1 cellular context compared by ENCODE assay signal in genomic region chr15:39302936-39303335, GRCh38.
TF ChIP-seq lines count a peak whose summit lies in the region.

No MANE protein-coding gene starts in this region.

TF ChIP-seq in K562, 482 proteins besides CTCF, POLR2A, EP300 and RAD21 (continued from another document):
- TF ChIP-seq, protein P1, sequence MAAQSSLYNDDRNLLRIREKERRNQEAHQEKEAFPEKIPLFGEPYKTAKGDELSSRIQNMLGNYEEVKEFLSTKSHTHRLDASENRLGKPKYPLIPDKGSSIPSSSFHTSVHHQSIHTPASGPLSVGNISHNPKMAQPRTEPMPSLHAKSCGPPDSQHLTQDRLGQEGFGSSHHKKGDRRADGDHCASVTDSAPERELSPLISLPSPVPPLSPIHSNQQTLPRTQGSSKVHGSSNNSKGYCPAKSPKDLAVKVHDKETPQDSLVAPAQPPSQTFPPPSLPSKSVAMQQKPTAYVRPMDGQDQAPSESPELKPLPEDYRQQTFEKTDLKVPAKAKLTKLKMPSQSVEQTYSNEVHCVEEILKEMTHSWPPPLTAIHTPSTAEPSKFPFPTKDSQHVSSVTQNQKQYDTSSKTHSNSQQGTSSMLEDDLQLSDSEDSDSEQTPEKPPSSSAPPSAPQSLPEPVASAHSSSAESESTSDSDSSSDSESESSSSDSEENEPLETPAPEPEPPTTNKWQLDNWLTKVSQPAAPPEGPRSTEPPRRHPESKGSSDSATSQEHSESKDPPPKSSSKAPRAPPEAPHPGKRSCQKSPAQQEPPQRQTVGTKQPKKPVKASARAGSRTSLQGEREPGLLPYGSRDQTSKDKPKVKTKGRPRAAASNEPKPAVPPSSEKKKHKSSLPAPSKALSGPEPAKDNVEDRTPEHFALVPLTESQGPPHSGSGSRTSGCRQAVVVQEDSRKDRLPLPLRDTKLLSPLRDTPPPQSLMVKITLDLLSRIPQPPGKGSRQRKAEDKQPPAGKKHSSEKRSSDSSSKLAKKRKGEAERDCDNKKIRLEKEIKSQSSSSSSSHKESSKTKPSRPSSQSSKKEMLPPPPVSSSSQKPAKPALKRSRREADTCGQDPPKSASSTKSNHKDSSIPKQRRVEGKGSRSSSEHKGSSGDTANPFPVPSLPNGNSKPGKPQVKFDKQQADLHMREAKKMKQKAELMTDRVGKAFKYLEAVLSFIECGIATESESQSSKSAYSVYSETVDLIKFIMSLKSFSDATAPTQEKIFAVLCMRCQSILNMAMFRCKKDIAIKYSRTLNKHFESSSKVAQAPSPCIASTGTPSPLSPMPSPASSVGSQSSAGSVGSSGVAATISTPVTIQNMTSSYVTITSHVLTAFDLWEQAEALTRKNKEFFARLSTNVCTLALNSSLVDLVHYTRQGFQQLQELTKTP (IDR thresholded peaks at IDR 0.05; ENCODE audit: low read depth in 1 of 2, partially characterized antibody in 2 of 2): no peak
- TF ChIP-seq ZC3H4 (CRISPR knock-in tag; IDR thresholded peaks at IDR 0.05; ENCODE audit: borderline replicate concordance): no peak
- no peak for TF ChIP-seq FOXJ3 (CRISPR knock-in tag; IDR thresholded peaks at IDR 0.05)
- TF ChIP-seq RBM14 (IDR thresholded peaks at IDR 0.05; ENCODE audit: borderline replicate concordance, insufficient read depth, low read depth, low read length): no peak
- TF ChIP-seq FOXA1 (IDR thresholded peaks at IDR 0.05; ENCODE audit: borderline replicate concordance): no peak
- no peak for TF ChIP-seq ZNF609 (CRISPR knock-in tag; IDR thresholded peaks at IDR 0.05; ENCODE audit: borderline replicate concordance)
- TF ChIP-seq, protein P2, sequence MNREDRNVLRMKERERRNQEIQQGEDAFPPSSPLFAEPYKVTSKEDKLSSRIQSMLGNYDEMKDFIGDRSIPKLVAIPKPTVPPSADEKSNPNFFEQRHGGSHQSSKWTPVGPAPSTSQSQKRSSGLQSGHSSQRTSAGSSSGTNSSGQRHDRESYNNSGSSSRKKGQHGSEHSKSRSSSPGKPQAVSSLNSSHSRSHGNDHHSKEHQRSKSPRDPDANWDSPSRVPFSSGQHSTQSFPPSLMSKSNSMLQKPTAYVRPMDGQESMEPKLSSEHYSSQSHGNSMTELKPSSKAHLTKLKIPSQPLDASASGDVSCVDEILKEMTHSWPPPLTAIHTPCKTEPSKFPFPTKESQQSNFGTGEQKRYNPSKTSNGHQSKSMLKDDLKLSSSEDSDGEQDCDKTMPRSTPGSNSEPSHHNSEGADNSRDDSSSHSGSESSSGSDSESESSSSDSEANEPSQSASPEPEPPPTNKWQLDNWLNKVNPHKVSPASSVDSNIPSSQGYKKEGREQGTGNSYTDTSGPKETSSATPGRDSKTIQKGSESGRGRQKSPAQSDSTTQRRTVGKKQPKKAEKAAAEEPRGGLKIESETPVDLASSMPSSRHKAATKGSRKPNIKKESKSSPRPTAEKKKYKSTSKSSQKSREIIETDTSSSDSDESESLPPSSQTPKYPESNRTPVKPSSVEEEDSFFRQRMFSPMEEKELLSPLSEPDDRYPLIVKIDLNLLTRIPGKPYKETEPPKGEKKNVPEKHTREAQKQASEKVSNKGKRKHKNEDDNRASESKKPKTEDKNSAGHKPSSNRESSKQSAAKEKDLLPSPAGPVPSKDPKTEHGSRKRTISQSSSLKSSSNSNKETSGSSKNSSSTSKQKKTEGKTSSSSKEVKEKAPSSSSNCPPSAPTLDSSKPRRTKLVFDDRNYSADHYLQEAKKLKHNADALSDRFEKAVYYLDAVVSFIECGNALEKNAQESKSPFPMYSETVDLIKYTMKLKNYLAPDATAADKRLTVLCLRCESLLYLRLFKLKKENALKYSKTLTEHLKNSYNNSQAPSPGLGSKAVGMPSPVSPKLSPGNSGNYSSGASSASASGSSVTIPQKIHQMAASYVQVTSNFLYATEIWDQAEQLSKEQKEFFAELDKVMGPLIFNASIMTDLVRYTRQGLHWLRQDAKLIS (CRISPR knock-in tag; IDR thresholded peaks at IDR 0.05): no peak
- TF ChIP-seq GTF2F1 (IDR thresholded peaks at IDR 0.05; ENCODE audit: low read depth, low read length): no peak
- TF ChIP-seq RAD51 (IDR thresholded peaks at IDR 0.05; ENCODE audit: borderline replicate concordance, low read depth): no peak
